Comparison of ENCODE assay signal across 17 cellular contexts in genomic region chr3:181719298-181719859, GRCh38. TPM values are rescaled to one million over a fixed set of nuclear protein-coding genes. Genes with fewer than 3 reads are reported as not detected.
DNase-seq lines count a peak whose midpoint lies in the region; ATAC-seq and TF ChIP-seq lines count a peak whose summit lies in the region.
"Had no signal": no experiment of that assay in that cellular context is flagged by ENCODE, and none has a peak within 500 bp of the region (broad histone marks: within the 10 kb centered on the region; RNA-seq: fewer than 3 reads in every experiment).

No MANE protein-coding gene starts in this region.

- TF ChIP-seq CTCF in OCI-LY7 (conservative IDR thresholded peaks at IDR 0.05; ENCODE audit: low read length), result no peak
- no peak for TF ChIP-seq CTCF in type B pancreatic cell (conservative IDR thresholded peaks at IDR 0.05)

- peaks cover 10% of the 10 kb centered on the region for H3K36me3 Mint-ChIP-seq in type B pancreatic cell
- H3K36me3 Mint-ChIP-seq in T-cell, result peaks cover 7% of the 10 kb centered on the region

- WGBS in esophagus, 2 donors, result 3 to 4% methylated on average over 40 of the region's 40 CpGs

- no TSS peak for BruUV-seq in OCI-LY7 (replicated peaks; lab: Mats Ljungman, UMichigan)

- peak overlapping the region; percentile 94 for H3K4me2 ChIP-seq in OCI-LY7 (ENCODE audit: low read length)

- H3K27me3 Mint-ChIP-seq in type B pancreatic cell (peaks cover 96% of the 10 kb centered on the region), T-cell (peaks cover 83 to 96% of the 10 kb centered on the region in 2 donors)

- H3K9me3 Mint-ChIP-seq in type B pancreatic cell, result no peaks in the 10 kb centered on the region
- peaks cover 4 to 22% (median 20%) of the 10 kb centered on the region in 3 donors for H3K9me3 Mint-ChIP-seq in T-cell

- no peaks in the 10 kb centered on the region for H4K20me1 ChIP-seq in OCI-LY7 (ENCODE audit: insufficient read depth, low read length)

- H3K4me1 Mint-ChIP-seq in type B pancreatic cell (ENCODE audit: unreplicated experiment) (peaks cover 19% of the 10 kb centered on the region), T-cell (peaks cover 0 to 4% (median 0%) of the 10 kb centered on the region in 3 donors)
- H3K4me1 Mint-ChIP-seq: immature natural killer cell, T-helper 17 cell had no signal

- no peaks in the 10 kb centered on the region for H3K9me2 ChIP-seq in OCI-LY7 (ENCODE audit: insufficient read depth, low read length)

- POLR2A ChIA-PET in OCI-LY7 (lab: Charles Lee) (interaction anchor here (2.6 kb wide), 1 partner anchor 9 kb away, joined by 10 read pairs; no protein-coding TSS in a partner anchor), T-cell (lab: Charles Lee) (no interaction called here)

- peak overlapping the region; percentile 32; the same call in 1 of the 2 replicates for H3K9ac ChIP-seq in ES-I3 (ENCODE audit: low read depth, low read length)
- no peak overlapping the region for H3K9ac ChIP-seq in rectal smooth muscle tissue (ENCODE audit: low read length)

- H3K4me1 ChIP-seq in ES-I3 (ENCODE audit: insufficient read depth, low read length), result peaks cover 38% of the 10 kb centered on the region
- peaks cover 48% of the 10 kb centered on the region for H3K4me1 ChIP-seq in OCI-LY7 (ENCODE audit: insufficient read depth, low read length, poor library complexity, severe bottlenecking)
- H3K4me1 ChIP-seq in esophagus (ENCODE audit: control insufficient read depth in 2 of 2, insufficient read depth in 2 of 2, low read length in 1 of 2), result no peaks in the 10 kb centered on the region
- H3K4me1 ChIP-seq in rectal smooth muscle tissue (ENCODE audit: control insufficient read depth, insufficient read depth, low read length), result no peaks in the 10 kb centered on the region
- H3K4me1 ChIP-seq: uterus had no signal

- no peak overlapping the region for H3K4me3 Mint-ChIP-seq in type B pancreatic cell
- no peak overlapping the region for H3K4me3 Mint-ChIP-seq in T-cell
- H3K4me3 Mint-ChIP-seq: activated naive CD8-positive, alpha-beta T cell treated with anti-CD3 and anti-CD28 coated beads, Interleukin-2, amount 50 U/mL, for 24 hours; T-helper 17 cell had no signal

- ATAC-seq in HG03571 (IDR thresholded peaks at IDR 0.05; ENCODE audit: unreplicated experiment), result no peak
- ATAC-seq in T-cell (replicated peaks in 1 of 4), result no peak
- ATAC-seq: activated naive CD8-positive, alpha-beta T cell treated with anti-CD3 and anti-CD28 coated beads, Interleukin-2, amount 50 U/mL, for 24 hours; T-helper 17 cell had no signal

- H3K27ac ChIP-seq in OCI-LY7 (ENCODE audit: low read depth, low read length, poor library complexity, severe bottlenecking) (no peak overlapping the region), esophagus (ENCODE audit: low read depth in 2 of 2, low read length in 1 of 2) (peak overlapping the region; percentile 79 to 91), rectal smooth muscle tissue (ENCODE audit: low read depth, low read length) (peak overlapping the region; percentile 7)
- H3K27ac ChIP-seq: uterus had no signal

- H3K36me3 ChIP-seq in ES-I3 (ENCODE audit: insufficient read depth, low read length) (peaks cover 3% of the 10 kb centered on the region; the same call in 1 of the 2 replicates), OCI-LY7 (ENCODE audit: insufficient read depth, low read length) (no peaks in the 10 kb centered on the region), esophagus (ENCODE audit: control insufficient read depth in 2 of 2, insufficient read depth in 2 of 2, low read length in 1 of 2) (no peaks in the 10 kb centered on the region), rectal smooth muscle tissue (ENCODE audit: control insufficient read depth, insufficient read depth, low read length) (no peaks in the 10 kb centered on the region)
- H3K36me3 ChIP-seq: uterus had no signal

- no peaks in the 10 kb centered on the region for H3K9me3 ChIP-seq in ES-I3 (ENCODE audit: control insufficient read depth, insufficient read depth, low read length)
- H3K9me3 ChIP-seq in OCI-LY7 (ENCODE audit: low read length), result no peaks in the 10 kb centered on the region
- H3K9me3 ChIP-seq in esophagus (ENCODE audit: control insufficient read depth in 2 of 2, insufficient read depth in 1 of 2, low read depth in 1 of 2, low read length in 1 of 2), result peaks cover 0 to 3% of the 10 kb centered on the region in 2 donors
- H3K9me3 ChIP-seq: uterus had no signal

- no peak overlapping the region for H3K27ac Mint-ChIP-seq in type B pancreatic cell
- H3K27ac Mint-ChIP-seq in T-cell, result no peak overlapping the region
- H3K27ac Mint-ChIP-seq: activated naive CD8-positive, alpha-beta T cell treated with anti-CD3 and anti-CD28 coated beads, Interleukin-2, amount 50 U/mL, for 24 hours; immature natural killer cell; T-helper 17 cell had no signal

- no peaks in the 10 kb centered on the region for H3K27me3 ChIP-seq in esophagus (ENCODE audit: control insufficient read depth in 1 of 2, insufficient read depth in 2 of 2, low read length in 2 of 2)
- H3K27me3 ChIP-seq in rectal smooth muscle tissue (ENCODE audit: control insufficient read depth, insufficient read depth, low read length), result peaks cover 56% of the 10 kb centered on the region

- peaks cover 49% of the 10 kb centered on the region for H3K79me2 ChIP-seq in OCI-LY7 (ENCODE audit: insufficient read depth, low read depth, low read length)

- DNase-seq in OCI-LY7 (ENCODE audit: low spot score) (peak; percentile 32), type B pancreatic cell (ENCODE audit: extremely low spot score, unreplicated experiment) (no peak), T-cell (no peak), NCI-H345 (lab: John Stamatoyannopoulos, UW) (no peak)
- DNase-seq: activated naive CD8-positive, alpha-beta T cell treated with anti-CD3 and anti-CD28 coated beads, Interleukin-2, amount 50 U/mL, for 24 hours; AML-193; foreskin melanocyte; GOT3; immature natural killer cell; NCI-H2171 treated with DMSO at 0.1 percent for 48 hours; T-helper 17 cell; uterus had no signal

- CTCF ChIA-PET in OCI-LY7 (lab: Charles Lee; ENCODE audit: unreplicated experiment) (no interaction called here), T-cell (lab: Charles Lee) (interaction anchor here in 1 of 2 donors (2.0 kb wide), 1 partner anchor 11 kb away, joined by 11 read pairs; no protein-coding TSS in a partner anchor)

- intact Hi-C loops in OCI-LY7 (cut with micrococcal nuclease; ENCODE audit: unreplicated experiment), result loop anchor here (10.0 kb wide), 2 partner anchors 85 to 175 kb away; no protein-coding TSS in a partner anchor

- no peak overlapping the region for H2AFZ ChIP-seq in OCI-LY7 (ENCODE audit: low read length)

- peak overlapping the region; percentile 36 for H3K4me3 ChIP-seq in OCI-LY7 (ENCODE audit: low read depth, low read length, poor library complexity, severe bottlenecking)
- H3K4me3 ChIP-seq in esophagus (ENCODE audit: low read depth in 1 of 2, low read length in 2 of 2), result peak overlapping the region; percentile 34 to 92
- H3K4me3 ChIP-seq in rectal smooth muscle tissue (ENCODE audit: low read length), result no peak overlapping the region
- H3K4me3 ChIP-seq: uterus had no signal

RNA-seq across cellular contexts. Expression of gene SOX2, which starts 7.7 kb away (rescaled TPM):
- total RNA-seq in OCI-LY7 (2014; rRNA removed; shearing (Covaris generic)), result 33.5 and 36.3 TPM in 2 replicates
- total RNA-seq in OCI-LY7 (2022), result 11.3 and 11.5 TPM in 2 replicates
- polyA plus RNA-seq in esophagus, result 10 to 100 TPM; 23.6 to 31.6 TPM
- total RNA-seq in type B pancreatic cell (ENCODE audit: low replicate concordance), result 20.5 and 70.4 TPM in 2 replicates
- total RNA-seq in T-cell, result under 1 TPM in 3 of 5 donors, not detected in 2; 0.18 to 0.28 (median 0.26) TPM
- total RNA-seq: dermis microvascular lymphatic vessel endothelial cell, T-helper 17 cell had no signal
- polyA plus RNA-seq: immature natural killer cell had no signal

Comparison
In these comparisons a context has a peak if more than half of its experiments do, and no peak if none do; other contexts are left out.
1. RNA of gene SOX2, which starts 7.7 kb away (total RNA-seq): 20.5 to 70.4 TPM in type B pancreatic cell and 11.3 to 36.3 TPM in OCI-LY7; 0.18 to 0.28 TPM in T-cell; every median in the first group is over 4 times any median in the second.